23 cellular contexts compared by ENCODE assay signal in the genomic region with DNA sequence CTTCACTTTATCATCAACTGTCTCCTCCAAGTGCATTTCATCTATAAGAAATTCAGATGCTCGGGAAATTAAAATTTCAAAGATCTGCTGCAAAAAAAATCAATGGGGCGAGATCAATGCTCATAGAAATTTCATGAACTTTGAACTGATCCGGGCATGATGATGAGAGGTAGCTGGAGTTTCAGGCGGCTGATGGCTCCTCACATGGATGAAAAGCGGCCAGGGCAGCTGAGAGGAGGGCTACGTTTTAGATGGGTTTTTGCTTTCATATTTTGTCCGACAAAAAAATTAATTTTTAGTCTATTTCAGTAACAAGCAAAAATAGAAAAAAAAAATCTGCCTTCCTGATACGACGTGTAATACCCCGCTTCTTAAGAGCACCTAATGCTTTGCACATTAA.
DNase-seq lines count a peak whose midpoint lies in the region; ATAC-seq, FAIRE-seq and TF ChIP-seq lines count a peak whose summit lies in the region.
"Had no signal": no experiment of that assay in that cellular context is flagged by ENCODE, and none has a peak within 500 bp of the region (broad histone marks: within the 10 kb centered on the region; RNA-seq: fewer than 3 reads in every experiment).

No MANE protein-coding gene starts in this region.

- H3K4me2 ChIP-seq in hepatocyte: peak overlapping the region; percentile 54
- H3K4me2 ChIP-seq: BLaER1 had no signal

- TF ChIP-seq CTCF in hepatocyte (IDR thresholded peaks at IDR 0.05; ENCODE audit: poor library complexity) (no peak), progenitor cell of endocrine pancreas (IDR thresholded peaks at IDR 0.05; ENCODE audit: unreplicated experiment) (no peak), psoas muscle (IDR thresholded peaks at IDR 0.05) (no peak)

- H3K4me3 ChIP-seq in hepatocyte: no peak overlapping the region
- H3K4me3 ChIP-seq in small intestine (ENCODE audit: low read depth in 1 of 2, low read length in 2 of 2): no peak overlapping the region
- no peak overlapping the region for H3K4me3 ChIP-seq in psoas muscle
- H3K4me3 ChIP-seq: BLaER1, GM12878 had no signal

- H3K9me2 ChIP-seq in hepatocyte (replicated peaks; ENCODE audit: insufficient read depth): no peaks in the 10 kb centered on the region

- no peak overlapping the region for H2AFZ ChIP-seq in hepatocyte

- H3K27me3 ChIP-seq in hepatocyte (peaks cover 5% of the 10 kb centered on the region), small intestine (ENCODE audit: control insufficient read depth in 2 of 2, insufficient read depth in 2 of 2, low read length in 2 of 2) (peaks cover 2 to 6% of the 10 kb centered on the region in 2 donors), psoas muscle (ENCODE audit: insufficient read depth in 3 of 3, low read length in 2 of 3) (no peaks in the 10 kb centered on the region)
- H3K27me3 ChIP-seq: BE2C, BLaER1 had no signal

- H3K36me3 ChIP-seq in hepatocyte (replicated peaks; ENCODE audit: insufficient read depth, low read depth) (no peaks in the 10 kb centered on the region), small intestine (ENCODE audit: control insufficient read depth in 2 of 2, insufficient read depth in 2 of 2, low read length in 2 of 2) (no peaks in the 10 kb centered on the region), psoas muscle (ENCODE audit: insufficient read depth in 1 of 2, low read depth in 1 of 2) (no peaks in the 10 kb centered on the region)
- H3K36me3 ChIP-seq: BLaER1 had no signal

- no peaks in the 10 kb centered on the region for H3K9me3 ChIP-seq in hepatocyte (ENCODE audit: low read depth)
- H3K9me3 ChIP-seq in small intestine (ENCODE audit: control insufficient read depth, low read depth): no peaks in the 10 kb centered on the region
- no peaks in the 10 kb centered on the region for H3K9me3 ChIP-seq in psoas muscle
- H3K9me3 ChIP-seq: BE2C had no signal

- peaks cover 92% of the 10 kb centered on the region for H3K27me3 Mint-ChIP-seq in progenitor cell of endocrine pancreas

- WGBS in hepatocyte (ENCODE audit: low lambda C conversion rate, missing lambda C conversion rate): 90% methylated on average over 10 of the region's 10 CpGs
- WGBS in small intestine, 3 donors: 28 to 73% (median 46%) methylated on average over 10 of the region's 10 CpGs
- 86 to 91% (median 88%) methylated on average over 10 of the region's 10 CpGs for WGBS in psoas muscle, 3 donors

- peaks cover 8% of the 10 kb centered on the region for H3K4me1 ChIP-seq in hepatocyte (ENCODE audit: insufficient read depth)
- no peaks in the 10 kb centered on the region for H3K4me1 ChIP-seq in small intestine (ENCODE audit: control insufficient read depth in 2 of 2, insufficient read depth in 1 of 2, low read depth in 1 of 2, low read length in 1 of 2)
- no peaks in the 10 kb centered on the region for H3K4me1 ChIP-seq in psoas muscle
- H3K4me1 ChIP-seq: BE2C, BLaER1 had no signal

- peak overlapping the region; percentile 17 for H3K4me3 Mint-ChIP-seq in progenitor cell of endocrine pancreas (ENCODE audit: low read depth)
- H3K4me3 Mint-ChIP-seq: CD14-positive monocyte; CD4-positive, alpha-beta memory T cell; CD4-positive, CD25-positive, alpha-beta regulatory T cell; CD8-positive, alpha-beta memory T cell had no signal

- no peaks in the 10 kb centered on the region for H3K36me3 Mint-ChIP-seq in progenitor cell of endocrine pancreas (ENCODE audit: insufficient read depth)
- H3K36me3 Mint-ChIP-seq: CD14-positive monocyte; CD4-positive, alpha-beta memory T cell; CD4-positive, CD25-positive, alpha-beta regulatory T cell; CD8-positive, alpha-beta memory T cell had no signal

- peak overlapping the region; percentile 20 for H3K27ac Mint-ChIP-seq in progenitor cell of endocrine pancreas
- H3K27ac Mint-ChIP-seq: CD14-positive monocyte; CD4-positive, alpha-beta memory T cell; CD4-positive, CD25-positive, alpha-beta regulatory T cell had no signal

- H4K20me1 ChIP-seq in hepatocyte (ENCODE audit: insufficient read depth, poor library complexity, severe bottlenecking): no peaks in the 10 kb centered on the region
- H4K20me1 ChIP-seq: BLaER1 had no signal

- H3K27ac ChIP-seq in hepatocyte (no peak overlapping the region), small intestine (ENCODE audit: low read depth in 1 of 2, low read length in 1 of 2) (no peak overlapping the region), psoas muscle (no peak overlapping the region)
- H3K27ac ChIP-seq: BLaER1 had no signal

- H3K4me1 Mint-ChIP-seq in progenitor cell of endocrine pancreas (ENCODE audit: low read depth): peaks cover 39% of the 10 kb centered on the region
- H3K4me1 Mint-ChIP-seq: CD4-positive, alpha-beta memory T cell; CD4-positive, CD25-positive, alpha-beta regulatory T cell; CD8-positive, alpha-beta memory T cell had no signal

- H3K79me2 ChIP-seq in hepatocyte: no peaks in the 10 kb centered on the region

- H3K9me3 Mint-ChIP-seq in progenitor cell of endocrine pancreas (ENCODE audit: low read depth): no peaks in the 10 kb centered on the region
- H3K9me3 Mint-ChIP-seq: CD4-positive, CD25-positive, alpha-beta regulatory T cell had no signal

- FAIRE-seq in small intestine (lab: Jason Lieb, UNC): no peak
- FAIRE-seq: A204.1, GM12892, GM18507 had no signal

- intact Hi-C loops in psoas muscle (cut with DNase I): no loop called here

- no peak for DNase-seq in hepatocyte (ENCODE audit: low spot score)
- DNase-seq in progenitor cell of endocrine pancreas (ENCODE audit: low spot score, unreplicated experiment): no peak
- peak; percentile 16 for DNase-seq in small intestine
- DNase-seq in activated naive CD4-positive, alpha-beta T cell treated with Interleukin-2 at 50 U/mL for 16 hours: no peak
- DNase-seq in SKM-1 (lab: John Stamatoyannopoulos, UW; ENCODE audit: unreplicated experiment): no peak
- DNase-seq in psoas muscle: no peak
- DNase-seq: 8988T; BE2C; C1 segment of cervical spinal cord; CD4-positive, alpha-beta memory T cell; CD4-positive, CD25-positive, alpha-beta regulatory T cell; CD8-positive, alpha-beta memory T cell; DMS 273 treated with DMSO at 0.1 percent for 48 hours; DMS79; DND-41; EL; GDM1 had no signal

- ATAC-seq in psoas muscle: no peak
- ATAC-seq: GM12878 had no signal
